In genomic region chr6:159469449-159469848, GRCh38 we compare ENCODE assay signal across 37 cellular contexts.
"Had no signal": no experiment of that assay in that cellular context is flagged by ENCODE, and none has a peak within 500 bp of the region (broad histone marks: within the 10 kb centered on the region; RNA-seq: fewer than 3 reads in every experiment).

No MANE protein-coding gene starts in this region.

- H3K36me3 ChIP-seq: ascending aorta, cardiac muscle cell had no signal

- H3K27me3 ChIP-seq: ascending aorta, cardiac muscle cell had no signal

- FAIRE-seq: bronchial epithelial cell, TTC549 had no signal

- H3K27ac Mint-ChIP-seq: activated B cell treated with CpG ODN at 0.5 μM for 24 hours; activated CD4-positive, alpha-beta memory T cell treated with anti-CD3 and anti-CD28 coated beads, Interleukin-2, amount 10 ng/mL, durations not matched to agents 7 days and 5 days; activated CD4-positive, alpha-beta T cell treated with anti-CD3 and anti-CD28 coated beads, Interleukin-2, amount 10 ng/mL, durations not matched to agents 24 days and 14 days; activated CD8-positive, alpha-beta memory T cell treated with anti-CD3 and anti-CD28 coated beads, Interleukin-2, amount 10 ng/mL, durations not matched to agents 7 days and 5 days; activated CD8-positive, alpha-beta T cell treated with anti-CD3 and anti-CD28 coated beads, Interleukin-2, amount 10 ng/mL, durations not matched to agents 7 days and 5 days; activated naive CD4-positive, alpha-beta T cell treated with anti-CD3 and anti-CD28 coated beads, Interleukin-2, amount 10 ng/mL, durations not matched to agents 7 days and 5 days; activated naive CD4-positive, alpha-beta T cell treated with anti-CD3 and anti-CD28 coated beads, Interleukin-2, amount 50 U/mL, for 24 hours; activated naive CD8-positive, alpha-beta T cell; activated naive CD8-positive, alpha-beta T cell treated with anti-CD3 and anti-CD28 coated beads, Interleukin-2, amount 10 ng/mL, durations not matched to agents 7 days and 5 days; activated naive CD8-positive, alpha-beta T cell treated with anti-CD3 and anti-CD28 coated beads, Interleukin-2, amount 50 U/mL, for 24 hours; activated T-cell treated with anti-CD3 and anti-CD28 coated beads, Interleukin-2, amount 50 U/mL, for 24 hours; activated T-helper 2 cell treated with anti-CD3 and anti-CD28 coated beads, Interferon-gamma antibody, Interleukin-2, Interleukin-4, amounts not matched to agents 10 μg/mL and 5 μg/mL and 100 μg/mL, durations not matched to agents 14 hours and 24 hours and 36 hours; T-helper 1 cell treated with Interleukin-12 subunit alpha and Interleukin-12 subunit beta and Interleukin-4 antibody, amounts not matched to agents 30 μg/mL and 1 μg/mL, for 36 hours; T-helper 2 cell treated with Interferon-gamma antibody and Interleukin-4, amounts not matched to agents 5 μg/mL and 100 μg/mL, for 36 hours had no signal

- H3K9me3 Mint-ChIP-seq: activated CD4-positive, alpha-beta memory T cell treated with anti-CD3 and anti-CD28 coated beads, Interleukin-2, amount 10 ng/mL, durations not matched to agents 7 days and 5 days; activated CD4-positive, alpha-beta T cell treated with anti-CD3 and anti-CD28 coated beads, Interleukin-2, amount 10 ng/mL, durations not matched to agents 24 days and 14 days; activated naive CD4-positive, alpha-beta T cell treated with anti-CD3 and anti-CD28 coated beads, Interleukin-2, amount 50 U/mL, for 24 hours; activated naive CD8-positive, alpha-beta T cell treated with anti-CD3 and anti-CD28 coated beads, Interleukin-2, amount 10 ng/mL, durations not matched to agents 7 days and 5 days; activated naive CD8-positive, alpha-beta T cell treated with anti-CD3 and anti-CD28 coated beads, Interleukin-2, amount 50 U/mL, for 24 hours; activated T-cell treated with anti-CD3 and anti-CD28 coated beads, Interleukin-2, amount 50 U/mL, for 24 hours; activated T-helper 2 cell treated with anti-CD3 and anti-CD28 coated beads, Interferon-gamma antibody, Interleukin-2, Interleukin-4, amounts not matched to agents 10 μg/mL and 5 μg/mL and 100 μg/mL, durations not matched to agents 14 hours and 24 hours and 36 hours; central memory CD8-positive, alpha-beta T cell; T-helper 1 cell treated with Interleukin-12 subunit alpha and Interleukin-12 subunit beta and Interleukin-4 antibody, amounts not matched to agents 30 μg/mL and 1 μg/mL, for 36 hours; T-helper 2 cell treated with Interferon-gamma antibody and Interleukin-4, amounts not matched to agents 5 μg/mL and 100 μg/mL, for 36 hours had no signal

- H3K36me3 Mint-ChIP-seq: activated CD8-positive, alpha-beta memory T cell treated with anti-CD3 and anti-CD28 coated beads, Interleukin-2, amount 10 ng/mL, durations not matched to agents 7 days and 5 days; activated naive CD4-positive, alpha-beta T cell treated with anti-CD3 and anti-CD28 coated beads, Interleukin-2, amount 10 ng/mL, durations not matched to agents 7 days and 5 days; activated naive CD4-positive, alpha-beta T cell treated with anti-CD3 and anti-CD28 coated beads, Interleukin-2, amount 50 U/mL, for 24 hours; activated naive CD8-positive, alpha-beta T cell; activated naive CD8-positive, alpha-beta T cell treated with anti-CD3 and anti-CD28 coated beads, Interleukin-2, amount 10 ng/mL, durations not matched to agents 7 days and 5 days; brain had no signal

- H3K4me1 ChIP-seq: ascending aorta had no signal

- H3K27me3 Mint-ChIP-seq: brain had no signal

- DNase-seq: activated B cell treated with CpG ODN at 0.5 μM for 24 hours; activated CD4-positive, alpha-beta memory T cell treated with anti-CD3 and anti-CD28 coated beads, Interleukin-2, amount 10 ng/mL, durations not matched to agents 7 days and 5 days; activated CD4-positive, alpha-beta T cell treated with anti-CD3 and anti-CD28 coated beads for 4 hours; activated CD4-positive, alpha-beta T cell treated with anti-CD3 and anti-CD28 coated beads, Interleukin-2, amount 10 ng/mL, durations not matched to agents 24 days and 14 days; activated CD4-positive, alpha-beta T cell treated with anti-CD3 and anti-CD28 coated beads, Interleukin-2, amount 50 U/mL, for 48 hours; activated CD4-positive, CD25-positive, alpha-beta regulatory T cell treated with anti-CD3 and anti-CD28 coated beads, Interleukin-2, amount 50 U/mL, for 72 hours; activated CD8-positive, alpha-beta memory T cell treated with anti-CD3 and anti-CD28 coated beads for 24 hours; activated CD8-positive, alpha-beta memory T cell treated with anti-CD3 and anti-CD28 coated beads, Interleukin-2, amount 10 ng/mL, durations not matched to agents 7 days and 5 days; activated CD8-positive, alpha-beta memory T cell treated with anti-CD3 and anti-CD28 coated beads, Interleukin-2, amount 50 U/mL, for 48 hours; activated CD8-positive, alpha-beta T cell treated with anti-CD3 and anti-CD28 coated beads, Interleukin-2, amount 10 ng/mL, durations not matched to agents 7 days and 5 days; activated effector memory CD4-positive, alpha-beta T cell treated with Interleukin-2 at 50 U/mL for 16 hours; activated gamma-delta T cell; activated naive CD4-positive, alpha-beta T cell treated with anti-CD3 and anti-CD28 coated beads, Interleukin-2, amount 10 ng/mL, durations not matched to agents 7 days and 5 days; activated naive CD4-positive, alpha-beta T cell treated with Interleukin-2 at 50 U/mL for 16 hours; activated naive CD8-positive, alpha-beta T cell treated with anti-CD3 and anti-CD28 coated beads, Interleukin-2, amount 10 ng/mL, durations not matched to agents 7 days and 5 days; activated naive CD8-positive, alpha-beta T cell treated with anti-CD3 and anti-CD28 coated beads, Interleukin-2, amount 50 U/mL, for 24 hours; activated T-cell treated with anti-CD3 and anti-CD28 coated beads, Interleukin-2, amount 50 U/mL, for 24 hours; activated T-cell treated with anti-CD3 and anti-CD28 coated beads, Interleukin-2, amount 50 U/mL, for 48 hours; amygdala; anterior cingulate cortex; caudate nucleus; SW 1271; T-helper 1 cell; T-helper 2 cell; T-helper 9 cell had no signal

- H3K9me3 ChIP-seq: ascending aorta had no signal

- H3K4me1 Mint-ChIP-seq: activated CD4-positive, alpha-beta memory T cell treated with anti-CD3 and anti-CD28 coated beads, Interleukin-2, amount 10 ng/mL, durations not matched to agents 7 days and 5 days; activated CD4-positive, alpha-beta T cell treated with anti-CD3 and anti-CD28 coated beads, Interleukin-2, amount 10 ng/mL, durations not matched to agents 24 days and 14 days; activated CD8-positive, alpha-beta memory T cell treated with anti-CD3 and anti-CD28 coated beads, Interleukin-2, amount 10 ng/mL, durations not matched to agents 7 days and 5 days; activated naive CD4-positive, alpha-beta T cell treated with anti-CD3 and anti-CD28 coated beads, Interleukin-2, amount 10 ng/mL, durations not matched to agents 7 days and 5 days; activated naive CD8-positive, alpha-beta T cell treated with anti-CD3 and anti-CD28 coated beads, Interleukin-2, amount 10 ng/mL, durations not matched to agents 7 days and 5 days; brain had no signal

- H3K27ac ChIP-seq: ascending aorta, cardiac muscle cell, VCaP had no signal

- ATAC-seq: activated CD8-positive, alpha-beta memory T cell treated with anti-CD3 and anti-CD28 coated beads, Interleukin-2, amount 10 ng/mL, durations not matched to agents 7 days and 5 days; activated CD8-positive, alpha-beta T cell treated with anti-CD3 and anti-CD28 coated beads, Interleukin-2, amount 10 ng/mL, durations not matched to agents 7 days and 5 days; activated naive CD8-positive, alpha-beta T cell treated with anti-CD3 and anti-CD28 coated beads, Interleukin-2, amount 50 U/mL, for 24 hours had no signal

- H3K4me3 ChIP-seq: ascending aorta, cardiac muscle cell had no signal

- H3K4me3 Mint-ChIP-seq: activated B cell treated with CpG ODN at 0.5 μM for 24 hours; activated CD4-positive, alpha-beta memory T cell treated with anti-CD3 and anti-CD28 coated beads, Interleukin-2, amount 10 ng/mL, durations not matched to agents 7 days and 5 days; activated CD4-positive, alpha-beta T cell treated with anti-CD3 and anti-CD28 coated beads, Interleukin-2, amount 10 ng/mL, durations not matched to agents 24 days and 14 days; activated CD8-positive, alpha-beta memory T cell treated with anti-CD3 and anti-CD28 coated beads, Interleukin-2, amount 10 ng/mL, durations not matched to agents 7 days and 5 days; activated CD8-positive, alpha-beta T cell treated with anti-CD3 and anti-CD28 coated beads, Interleukin-2, amount 10 ng/mL, durations not matched to agents 7 days and 5 days; activated naive CD4-positive, alpha-beta T cell treated with anti-CD3 and anti-CD28 coated beads, Interleukin-2, amount 10 ng/mL, durations not matched to agents 7 days and 5 days; activated naive CD4-positive, alpha-beta T cell treated with anti-CD3 and anti-CD28 coated beads, Interleukin-2, amount 50 U/mL, for 24 hours; activated naive CD8-positive, alpha-beta T cell; activated naive CD8-positive, alpha-beta T cell treated with anti-CD3 and anti-CD28 coated beads, Interleukin-2, amount 10 ng/mL, durations not matched to agents 7 days and 5 days; activated naive CD8-positive, alpha-beta T cell treated with anti-CD3 and anti-CD28 coated beads, Interleukin-2, amount 50 U/mL, for 24 hours; activated T-cell treated with anti-CD3 and anti-CD28 coated beads, Interleukin-2, amount 50 U/mL, for 24 hours; brain; central memory CD8-positive, alpha-beta T cell; T-helper 1 cell treated with Interleukin-12 subunit alpha and Interleukin-12 subunit beta and Interleukin-4 antibody, amounts not matched to agents 30 μg/mL and 1 μg/mL, for 36 hours; T-helper 2 cell treated with Interferon-gamma antibody and Interleukin-4, amounts not matched to agents 5 μg/mL and 100 μg/mL, for 36 hours had no signal
